In genomic region chr16:89370601-89371000, GRCh38 we compare ENCODE assay signal across 1 cellular context.
TF ChIP-seq lines count a peak whose summit lies in the region.

No MANE protein-coding gene starts in this region.

TF ChIP-seq in HEK293T, 16 proteins besides CTCF, POLR2A, EP300 and RAD21:
- TF ChIP-seq HDGF (IDR thresholded peaks at IDR 0.05; ENCODE audit: borderline replicate concordance) (no peak), FOXA1 (IDR thresholded peaks at IDR 0.05) (no peak), BHLHE40 (IDR thresholded peaks at IDR 0.05; ENCODE audit: borderline replicate concordance) (no peak), NFRKB (IDR thresholded peaks at IDR 0.05) (no peak), L3MBTL2 (conservative IDR thresholded peaks at IDR 0.05) (no peak), ELF4 (IDR thresholded peaks at IDR 0.05) (no peak), ZNF384 (IDR thresholded peaks at IDR 0.05) (no peak), FOXM1 (IDR thresholded peaks at IDR 0.05; ENCODE audit: borderline replicate concordance) (no peak), TARDBP (IDR thresholded peaks at IDR 0.05) (no peak), ARNT (IDR thresholded peaks at IDR 0.05) (no peak), CTBP1 (IDR thresholded peaks at IDR 0.05; ENCODE audit: borderline replicate concordance) (no peak), LEF1 (IDR thresholded peaks at IDR 0.05; ENCODE audit: borderline replicate concordance) (no peak), SP1 (IDR thresholded peaks at IDR 0.05) (no peak)
